23 cellular contexts compared by ENCODE assay signal in genomic region chr2:140504596-140504995, GRCh38.
"Had no signal": no experiment of that assay in that cellular context is flagged by ENCODE, and none has a peak within 500 bp of the region (broad histone marks: within the 10 kb centered on the region; RNA-seq: fewer than 3 reads in every experiment).

No MANE protein-coding gene starts in this region.

- ATAC-seq: activated CD4-positive, alpha-beta T cell treated with anti-CD3 and anti-CD28 coated beads for 36 hours; activated T-cell treated with anti-CD3 and anti-CD28 coated beads, Interleukin-2, amount 50 U/mL, for 4 hours; body of pancreas; foreskin keratinocyte; left lobe of liver; lower lobe of right lung; naive thymus-derived CD8-positive, alpha-beta T cell; stimulated activated naive CD8-positive, alpha-beta T cell treated with anti-CD3 and anti-CD28 coated beads, Interleukin-15, amount 100 ng/mL, for 72 hours; WTC11 had no signal

- H3K27me3 Mint-ChIP-seq: activated CD4-positive, alpha-beta T cell treated with anti-CD3 and anti-CD28 coated beads for 36 hours; activated naive CD8-positive, alpha-beta T cell; naive thymus-derived CD8-positive, alpha-beta T cell; stimulated activated naive CD8-positive, alpha-beta T cell treated with anti-CD3 and anti-CD28 coated beads, Interleukin-15, amount 100 ng/mL, for 72 hours had no signal

- H3K9me3 Mint-ChIP-seq: T-helper 1 cell treated with Interleukin-12 subunit alpha and Interleukin-12 subunit beta and Interleukin-4 antibody, amounts not matched to agents 30 μg/mL and 1 μg/mL, for 36 hours; WTC11 had no signal

- H3K27ac Mint-ChIP-seq: activated CD4-positive, alpha-beta T cell treated with anti-CD3 and anti-CD28 coated beads for 36 hours; activated naive CD8-positive, alpha-beta T cell; activated T-helper 2 cell treated with anti-CD3 and anti-CD28 coated beads, Interferon-gamma antibody, Interleukin-2, Interleukin-4, amounts not matched to agents 10 μg/mL and 5 μg/mL and 100 μg/mL, durations not matched to agents 14 hours and 24 hours and 36 hours; naive thymus-derived CD8-positive, alpha-beta T cell; stimulated activated naive CD8-positive, alpha-beta T cell treated with anti-CD3 and anti-CD28 coated beads, Interleukin-15, amount 100 ng/mL, for 72 hours; T-helper 1 cell treated with Interleukin-12 subunit alpha and Interleukin-12 subunit beta and Interleukin-4 antibody, amounts not matched to agents 30 μg/mL and 1 μg/mL, for 36 hours; WTC11 had no signal

- H3K4me3 Mint-ChIP-seq: activated CD4-positive, alpha-beta T cell treated with anti-CD3 and anti-CD28 coated beads for 36 hours; activated naive CD8-positive, alpha-beta T cell; activated T-cell treated with anti-CD3 and anti-CD28 coated beads, Interleukin-2, amount 50 U/mL, for 4 hours; naive thymus-derived CD8-positive, alpha-beta T cell; stimulated activated naive CD8-positive, alpha-beta T cell treated with anti-CD3 and anti-CD28 coated beads, Interleukin-15, amount 100 ng/mL, for 72 hours; T-helper 1 cell treated with Interleukin-12 subunit alpha and Interleukin-12 subunit beta and Interleukin-4 antibody, amounts not matched to agents 30 μg/mL and 1 μg/mL, for 36 hours; WTC11 had no signal

- H3K4me1 ChIP-seq: adrenal gland, body of pancreas, foreskin keratinocyte, lower lobe of right lung, spleen, tibial nerve had no signal

- H3K9me3 ChIP-seq: adrenal gland, body of pancreas, lower lobe of right lung, spleen, tibial nerve had no signal

- FAIRE-seq: endometrium, kidney had no signal

- H3K27ac ChIP-seq: adrenal gland, body of pancreas, foreskin keratinocyte, lower lobe of right lung, spleen, tibial nerve had no signal

- H3K36me3 Mint-ChIP-seq: activated naive CD8-positive, alpha-beta T cell; naive thymus-derived CD8-positive, alpha-beta T cell; WTC11 had no signal

- H3K4me1 Mint-ChIP-seq: activated CD4-positive, alpha-beta T cell treated with anti-CD3 and anti-CD28 coated beads for 36 hours; naive thymus-derived CD8-positive, alpha-beta T cell; stimulated activated naive CD8-positive, alpha-beta T cell treated with anti-CD3 and anti-CD28 coated beads, Interleukin-15, amount 100 ng/mL, for 72 hours had no signal

- H3K36me3 ChIP-seq: adrenal gland, lower lobe of right lung, spleen, tibial nerve had no signal

- H3K4me3 ChIP-seq: adrenal gland, body of pancreas, lower lobe of right lung, spleen, tibial nerve had no signal

- DNase-seq: activated CD4-positive, alpha-beta T cell treated with anti-CD3 and anti-CD28 coated beads for 36 hours; activated CD4-positive, alpha-beta T cell treated with anti-CD3 and anti-CD28 coated beads, Interleukin-2, amount 50 U/mL, for 4 hours; activated CD8-positive, alpha-beta memory T cell treated with anti-CD3 and anti-CD28 coated beads, Interleukin-2, amount 50 U/mL, for 48 hours; activated naive CD4-positive, alpha-beta T cell; activated T-cell treated with anti-CD3 and anti-CD28 coated beads, Interleukin-2, amount 50 U/mL, for 4 hours; adrenal gland; body of pancreas; erythroblast; foreskin keratinocyte; kidney; lower lobe of right lung; naive thymus-derived CD8-positive, alpha-beta T cell; retina; spleen; stimulated activated naive CD8-positive, alpha-beta T cell treated with anti-CD3 and anti-CD28 coated beads, Interleukin-15, amount 100 ng/mL, for 72 hours; T1000 had no signal

- H3K27me3 ChIP-seq: adrenal gland, body of pancreas, foreskin keratinocyte, spleen, tibial nerve had no signal
